In the genomic region with DNA sequence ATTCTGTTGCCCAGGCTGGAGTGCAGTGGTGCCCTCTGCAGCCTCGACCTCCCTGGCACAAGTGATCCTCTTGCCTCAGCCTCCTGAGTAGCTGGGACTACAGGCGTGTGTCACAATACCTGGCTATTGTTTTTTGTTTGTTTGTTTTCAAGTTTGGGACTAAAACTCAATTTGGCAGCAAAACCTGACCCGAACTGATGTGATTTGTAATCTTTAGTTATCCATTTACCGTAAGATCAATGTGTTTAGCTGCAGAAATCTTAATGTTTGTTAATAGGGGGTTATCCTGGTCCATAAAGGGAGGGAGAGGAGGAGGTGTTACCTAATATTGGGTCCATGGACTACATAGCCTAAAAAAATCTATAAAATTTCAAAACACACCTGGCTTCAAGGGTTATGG, we compare ENCODE assay signal across 15 cellular contexts. TPM values are rescaled to one million over a fixed set of nuclear protein-coding genes. Genes with fewer than 3 reads are reported as not detected.
DNase-seq lines count a peak whose midpoint lies in the region; ATAC-seq and TF ChIP-seq lines count a peak whose summit lies in the region.
"Had no signal": no experiment of that assay in that cellular context is flagged by ENCODE, and none has a peak within 500 bp of the region (broad histone marks: within the 10 kb centered on the region; RNA-seq: fewer than 3 reads in every experiment).

No MANE protein-coding gene starts in this region.

- no peak overlapping the region for H3K9ac ChIP-seq in endodermal cell (ENCODE audit: extremely low read depth, low read length, poor library complexity, severe bottlenecking)
- peak overlapping the region; percentile 68 to 85 for H3K9ac ChIP-seq in stomach smooth muscle (ENCODE audit: low read length in 2 of 2)

- H3K9me3 ChIP-seq in endodermal cell (ENCODE audit: control insufficient read depth, low read length) (no peaks in the 10 kb centered on the region), muscle layer of duodenum (ENCODE audit: control insufficient read depth in 1 of 2, low read length in 2 of 2) (no peaks in the 10 kb centered on the region), stomach smooth muscle (ENCODE audit: control insufficient read depth in 2 of 2, low read length in 2 of 2) (no peaks in the 10 kb centered on the region)

- H3K27me3 Mint-ChIP-seq in HFFc6 (ENCODE audit: insufficient read depth) (peaks cover 24% of the 10 kb centered on the region), endodermal cell (ENCODE audit: insufficient read depth) (peaks cover 6% of the 10 kb centered on the region)

- H3K36me3 ChIP-seq in endodermal cell (ENCODE audit: control insufficient read depth, insufficient read depth, low read length) (no peaks in the 10 kb centered on the region), muscle layer of duodenum (ENCODE audit: control insufficient read depth in 1 of 2, insufficient read depth in 2 of 2, low read length in 2 of 2) (peaks cover 0 to 10% of the 10 kb centered on the region in 2 donors), stomach smooth muscle (ENCODE audit: control insufficient read depth in 2 of 2, insufficient read depth in 2 of 2, low read length in 2 of 2) (peaks cover 10 to 19% of the 10 kb centered on the region in 2 donors)

- H3K4me3 ChIP-seq in endodermal cell (ENCODE audit: low read length) (no peak overlapping the region), muscle layer of duodenum (ENCODE audit: low read depth in 1 of 2, low read length in 2 of 2) (no peak overlapping the region), stomach smooth muscle (ENCODE audit: low read length in 2 of 2) (peak overlapping the region; percentile 23 to 81), lower leg skin (ENCODE audit: low read depth, poor library complexity, severe bottlenecking) (no peak overlapping the region)

- no peaks in the 10 kb centered on the region for H3K9me3 Mint-ChIP-seq in HFFc6
- no peaks in the 10 kb centered on the region for H3K9me3 Mint-ChIP-seq in endodermal cell
- H3K9me3 Mint-ChIP-seq: activated CD4-positive, alpha-beta T cell treated with anti-CD3 and anti-CD28 coated beads, Interleukin-2, amount 10 ng/mL, durations not matched to agents 7 days and 5 days; activated naive CD4-positive, alpha-beta T cell treated with anti-CD3 and anti-CD28 coated beads, Interleukin-2, amount 10 ng/mL, durations not matched to agents 7 days and 5 days; brain; CD8-positive, alpha-beta memory T cell; natural killer cell treated with Interleukin-12 subunit alpha and Interleukin-12 subunit beta and Interleukin-15 and Interleukin-18, amount 100 ng/mL, for 72 hours had no signal

- DNase-seq in HFFc6 (no peak), endodermal cell (no peak), RPMI8226 (no peak), lower leg skin (ENCODE audit: low spot score in 2 of 2) (no peak)
- DNase-seq: activated CD4-positive, alpha-beta T cell treated with anti-CD3 and anti-CD28 coated beads, Interleukin-2, amount 10 ng/mL, durations not matched to agents 7 days and 5 days; activated naive CD4-positive, alpha-beta T cell treated with anti-CD3 and anti-CD28 coated beads, Interleukin-2, amount 10 ng/mL, durations not matched to agents 7 days and 5 days; CD8-positive, alpha-beta memory T cell; NCI-H748 treated with DMSO at 0.1 percent for 48 hours; stimulated activated CD4-positive, alpha-beta T cell treated with anti-CD3 and anti-CD28 coated beads, Interleukin-4, amount 100 ng/mL, for 4 hours had no signal

- intact Hi-C loops in lower leg skin (cut with DNase I; ENCODE audit: low total_unique reads), result loop anchor here (10.0 kb wide), 1 partner anchor 55 kb away; no protein-coding TSS in a partner anchor

- H3K27me3 ChIP-seq in endodermal cell (ENCODE audit: control insufficient read depth, insufficient read depth, low read length, poor library complexity, severe bottlenecking) (no peaks in the 10 kb centered on the region), muscle layer of duodenum (ENCODE audit: low read depth, low read length) (no peaks in the 10 kb centered on the region), stomach smooth muscle (ENCODE audit: control insufficient read depth in 1 of 2, insufficient read depth in 2 of 2, low read length in 2 of 2) (no peaks in the 10 kb centered on the region)

- H3K36me3 Mint-ChIP-seq in HFFc6 (ENCODE audit: low read depth) (no peaks in the 10 kb centered on the region), endodermal cell (ENCODE audit: low read depth) (no peaks in the 10 kb centered on the region)
- H3K36me3 Mint-ChIP-seq: activated naive CD4-positive, alpha-beta T cell treated with anti-CD3 and anti-CD28 coated beads, Interleukin-2, amount 10 ng/mL, durations not matched to agents 7 days and 5 days; brain; natural killer cell treated with Interleukin-12 subunit alpha and Interleukin-12 subunit beta and Interleukin-15 and Interleukin-18, amount 100 ng/mL, for 72 hours had no signal

- H3K4me3 Mint-ChIP-seq in HFFc6, result no peak overlapping the region; the same call in 1 of the 2 replicates
- no peak overlapping the region for H3K4me3 Mint-ChIP-seq in endodermal cell
- H3K4me3 Mint-ChIP-seq: activated CD4-positive, alpha-beta T cell treated with anti-CD3 and anti-CD28 coated beads, Interleukin-2, amount 10 ng/mL, durations not matched to agents 7 days and 5 days; activated naive CD4-positive, alpha-beta T cell treated with anti-CD3 and anti-CD28 coated beads, Interleukin-2, amount 10 ng/mL, durations not matched to agents 7 days and 5 days; CD8-positive, alpha-beta memory T cell; natural killer cell treated with Interleukin-12 subunit alpha and Interleukin-12 subunit beta and Interleukin-15 and Interleukin-18, amount 100 ng/mL, for 72 hours had no signal

- ATAC-seq in GM21381 (IDR thresholded peaks at IDR 0.05; ENCODE audit: unreplicated experiment), result no peak
- ATAC-seq in GM21360 (IDR thresholded peaks at IDR 0.05; ENCODE audit: unreplicated experiment), result no peak
- ATAC-seq: natural killer cell treated with Interleukin-12 subunit alpha and Interleukin-12 subunit beta and Interleukin-15 and Interleukin-18, amount 100 ng/mL, for 72 hours had no signal

- peaks cover 19% of the 10 kb centered on the region for H3K4me1 Mint-ChIP-seq in HFFc6 (ENCODE audit: low read depth)
- peaks cover 14% of the 10 kb centered on the region for H3K4me1 Mint-ChIP-seq in endodermal cell
- H3K4me1 Mint-ChIP-seq: activated CD4-positive, alpha-beta T cell treated with anti-CD3 and anti-CD28 coated beads, Interleukin-2, amount 10 ng/mL, durations not matched to agents 7 days and 5 days; activated naive CD4-positive, alpha-beta T cell treated with anti-CD3 and anti-CD28 coated beads, Interleukin-2, amount 10 ng/mL, durations not matched to agents 7 days and 5 days; CD8-positive, alpha-beta memory T cell had no signal

- 95 to 98% methylated on average over 4 of the region's 4 CpGs for WGBS in endodermal cell (ENCODE audit: insufficient coverage in 1 of 2, insufficient read length in 1 of 2), 2 experiments
- WGBS in lower leg skin, 2 donors, result 87 to 98% methylated on average over 4 of the region's 4 CpGs

- no peak for TF ChIP-seq CTCF in HFFc6 (IDR thresholded peaks at IDR 0.05)
- TF ChIP-seq CTCF in endodermal cell (conservative IDR thresholded peaks at IDR 0.05), result no peak
- TF ChIP-seq CTCF in lower leg skin (IDR thresholded peaks at IDR 0.05), result no peak

- H3K27ac Mint-ChIP-seq in HFFc6, result peak overlapping the region; percentile 95
- peak overlapping the region; percentile 85 for H3K27ac Mint-ChIP-seq in endodermal cell
- H3K27ac Mint-ChIP-seq: activated CD4-positive, alpha-beta T cell treated with anti-CD3 and anti-CD28 coated beads, Interleukin-2, amount 10 ng/mL, durations not matched to agents 7 days and 5 days; activated naive CD4-positive, alpha-beta T cell treated with anti-CD3 and anti-CD28 coated beads, Interleukin-2, amount 10 ng/mL, durations not matched to agents 7 days and 5 days; CD8-positive, alpha-beta memory T cell; natural killer cell treated with Interleukin-12 subunit alpha and Interleukin-12 subunit beta and Interleukin-15 and Interleukin-18, amount 100 ng/mL, for 72 hours had no signal

- TF ChIP-seq POLR2A in lower leg skin (IDR thresholded peaks at IDR 0.05), result no peak

- H3K27ac ChIP-seq in endodermal cell (ENCODE audit: low read depth, low read length) (no peak overlapping the region), muscle layer of duodenum (ENCODE audit: low read length) (peak overlapping the region; percentile 43), stomach smooth muscle (ENCODE audit: low read length) (peak overlapping the region; percentile 85)

- H3K4me1 ChIP-seq in endodermal cell (ENCODE audit: control insufficient read depth, insufficient read depth, low read length) (no peaks in the 10 kb centered on the region), muscle layer of duodenum (ENCODE audit: control insufficient read depth in 1 of 2, insufficient read depth in 2 of 2, low read length in 2 of 2) (peaks cover 0 to 10% of the 10 kb centered on the region in 2 donors), stomach smooth muscle (ENCODE audit: control insufficient read depth, insufficient read depth, low read length) (peaks cover 18% of the 10 kb centered on the region)

RNA-seq across cellular contexts. Expression of a gene that starts 0.7 kb away (rescaled TPM):
- total RNA-seq in HFFc6 (2021; fragmentation: NEBNext Ultra II Directional; extraction: Animal tissue kit (Norgen Biotek cat#: 25700)), result 10 to 100 TPM; 21.9 to 30.8 (median 30.2) TPM
- 10 to 100 TPM; 13.4 to 14.3 TPM for total RNA-seq in endodermal cell
- 4.9 TPM for polyA plus RNA-seq in endodermal cell (2013, experiment 1 of 2)
- 4.2 TPM for polyA plus RNA-seq in endodermal cell (2013, experiment 2 of 2)
- total RNA-seq in lower leg skin, result 100 to 1,000 TPM in 1 of 4 donors, 10 to 100 TPM in 3; 52.6 to 187 (median 59.3) TPM
- polyA plus RNA-seq: CD8-positive, alpha-beta memory T cell had no signal

RNA-seq across cellular contexts. Expression of a gene that starts 32.5 kb away (rescaled TPM):
- total RNA-seq in HFFc6 (2021; fragmentation: NEBNext Ultra II Directional; extraction: Animal tissue kit (Norgen Biotek cat#: 25700)), result 10 to 100 TPM in 5 of 6 experiments, 1 to 10 TPM in 1; 9.3 to 43.4 (median 36.0) TPM
- total RNA-seq in endodermal cell, result 1 to 10 TPM; 3.9 TPM
- polyA plus RNA-seq in endodermal cell (2013, experiment 1 of 2), result 5.4 TPM
- 3.4 TPM for polyA plus RNA-seq in endodermal cell (2013, experiment 2 of 2)
- total RNA-seq in lower leg skin, result 100 to 1,000 TPM in 1 of 4 donors, 10 to 100 TPM in 3; 65.0 to 259 (median 84.7) TPM

RNA-seq across cellular contexts. Expression of a gene that starts 41.5 kb away (rescaled TPM):
- 10 to 100 TPM; 17.4 to 28.4 (median 21.6) TPM for total RNA-seq in HFFc6 (2021; fragmentation: NEBNext Ultra II Directional; extraction: Animal tissue kit (Norgen Biotek cat#: 25700))
- total RNA-seq in endodermal cell (10 to 100 TPM; 33.6 to 86.7 TPM), lower leg skin (10 to 100 TPM; 29.6 to 51.2 (median 48.4) TPM)
- 32.5 TPM for polyA plus RNA-seq in endodermal cell (2013, experiment 1 of 2)
- 31.8 TPM for polyA plus RNA-seq in endodermal cell (2013, experiment 2 of 2)

RNA-seq across cellular contexts. Expression of a gene that starts 49.2 kb away (rescaled TPM):
- total RNA-seq in HFFc6 (2021; fragmentation: NEBNext Ultra II Directional; extraction: Animal tissue kit (Norgen Biotek cat#: 25700)), result 10 to 100 TPM in 5 of 6 experiments, 1 to 10 TPM in 1; 8.5 to 20.0 (median 15.8) TPM
- total RNA-seq in endodermal cell (10 to 100 TPM; 32.5 to 46.4 TPM), lower leg skin (10 to 100 TPM; 38.1 to 42.3 (median 40.4) TPM)
- polyA plus RNA-seq in endodermal cell (2013, experiment 1 of 2), result 12.4 TPM
- polyA plus RNA-seq in endodermal cell (2013, experiment 2 of 2), result 12.0 TPM

Comparison
In these comparisons a context has a peak if more than half of its experiments do, and no peak if none do; other contexts are left out.
1. H3K4me3 ChIP-seq: peak in stomach smooth muscle (2 of 2); none in endodermal cell (single experiment), muscle layer of duodenum (0 of 2) and lower leg skin (single experiment).